In the genomic region with DNA sequence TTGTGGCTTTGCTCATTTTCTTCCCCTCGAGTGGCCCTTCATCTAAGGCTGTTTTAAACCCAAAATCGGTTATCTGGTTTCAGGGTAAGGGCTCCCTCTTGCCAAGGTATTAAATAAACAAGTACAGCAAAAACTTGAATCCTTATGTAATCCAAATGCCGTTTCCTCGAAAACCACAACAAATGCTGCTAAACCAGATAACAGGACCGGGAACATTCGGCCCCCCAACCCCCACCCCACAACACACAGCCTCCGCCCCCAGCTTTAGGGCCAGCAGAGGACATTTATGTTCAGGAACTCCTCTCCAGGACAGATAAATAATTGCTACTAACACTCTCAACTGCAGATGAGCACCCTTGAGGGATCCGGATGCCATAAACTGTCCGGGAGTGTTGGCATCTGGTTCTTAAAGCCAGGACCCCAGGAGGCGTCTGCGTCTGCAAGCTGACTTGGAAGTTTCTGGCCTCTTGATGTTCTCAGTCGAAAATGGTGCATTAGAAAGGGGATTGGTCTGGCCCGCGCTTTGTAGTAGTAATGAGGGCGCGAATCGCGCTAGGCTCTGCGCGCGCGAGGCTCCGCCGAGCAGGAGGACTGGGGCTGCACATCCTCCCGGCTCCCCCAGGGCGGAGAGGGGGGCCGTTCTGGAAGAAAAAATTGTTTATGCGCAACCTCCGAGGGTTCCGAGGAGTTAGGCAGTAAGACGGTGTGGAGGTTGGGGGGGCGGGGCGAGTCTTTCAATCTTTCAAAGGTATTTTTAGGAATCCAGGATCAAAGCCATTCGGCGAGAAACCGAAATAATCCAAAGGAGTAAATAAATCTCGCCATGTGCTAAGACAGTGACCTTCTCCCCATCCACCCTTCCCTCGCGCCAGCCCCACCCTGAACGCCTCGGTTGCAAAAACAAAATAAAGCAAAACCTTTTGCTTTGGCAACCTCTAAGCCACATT, we compare ENCODE assay signal across 1 cellular context.
TF ChIP-seq lines count a peak whose summit lies in the region.

No MANE protein-coding gene starts in this region.

TF ChIP-seq in HepG2, 621 proteins besides CTCF, POLR2A, EP300 and RAD21 (continued from another document):
- TF ChIP-seq, protein P1, sequence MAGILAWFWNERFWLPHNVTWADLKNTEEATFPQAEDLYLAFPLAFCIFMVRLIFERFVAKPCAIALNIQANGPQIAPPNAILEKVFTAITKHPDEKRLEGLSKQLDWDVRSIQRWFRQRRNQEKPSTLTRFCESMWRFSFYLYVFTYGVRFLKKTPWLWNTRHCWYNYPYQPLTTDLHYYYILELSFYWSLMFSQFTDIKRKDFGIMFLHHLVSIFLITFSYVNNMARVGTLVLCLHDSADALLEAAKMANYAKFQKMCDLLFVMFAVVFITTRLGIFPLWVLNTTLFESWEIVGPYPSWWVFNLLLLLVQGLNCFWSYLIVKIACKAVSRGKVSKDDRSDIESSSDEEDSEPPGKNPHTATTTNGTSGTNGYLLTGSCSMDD (CRISPR knock-in tag; IDR thresholded peaks at IDR 0.05), result no peak
- TF ChIP-seq, protein P2, sequence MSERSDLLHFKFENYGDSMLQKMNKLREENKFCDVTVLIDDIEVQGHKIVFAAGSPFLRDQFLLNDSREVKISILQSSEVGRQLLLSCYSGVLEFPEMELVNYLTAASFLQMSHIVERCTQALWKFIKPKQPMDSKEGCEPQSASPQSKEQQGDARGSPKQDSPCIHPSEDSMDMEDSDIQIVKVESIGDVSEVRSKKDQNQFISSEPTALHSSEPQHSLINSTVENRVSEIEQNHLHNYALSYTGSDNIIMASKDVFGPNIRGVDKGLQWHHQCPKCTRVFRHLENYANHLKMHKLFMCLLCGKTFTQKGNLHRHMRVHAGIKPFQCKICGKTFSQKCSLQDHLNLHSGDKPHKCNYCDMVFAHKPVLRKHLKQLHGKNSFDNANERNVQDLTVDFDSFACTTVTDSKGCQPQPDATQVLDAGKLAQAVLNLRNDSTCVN (CRISPR knock-in tag; IDR thresholded peaks at IDR 0.05; ENCODE audit: borderline replicate concordance), result no peak
- no peak for TF ChIP-seq SP140L (CRISPR knock-in tag; IDR thresholded peaks at IDR 0.05; ENCODE audit: borderline replicate concordance)
TF ChIP-seq in HepG2: peak in this region for 108.
